8 cellular contexts compared by ENCODE assay signal in the genomic region with DNA sequence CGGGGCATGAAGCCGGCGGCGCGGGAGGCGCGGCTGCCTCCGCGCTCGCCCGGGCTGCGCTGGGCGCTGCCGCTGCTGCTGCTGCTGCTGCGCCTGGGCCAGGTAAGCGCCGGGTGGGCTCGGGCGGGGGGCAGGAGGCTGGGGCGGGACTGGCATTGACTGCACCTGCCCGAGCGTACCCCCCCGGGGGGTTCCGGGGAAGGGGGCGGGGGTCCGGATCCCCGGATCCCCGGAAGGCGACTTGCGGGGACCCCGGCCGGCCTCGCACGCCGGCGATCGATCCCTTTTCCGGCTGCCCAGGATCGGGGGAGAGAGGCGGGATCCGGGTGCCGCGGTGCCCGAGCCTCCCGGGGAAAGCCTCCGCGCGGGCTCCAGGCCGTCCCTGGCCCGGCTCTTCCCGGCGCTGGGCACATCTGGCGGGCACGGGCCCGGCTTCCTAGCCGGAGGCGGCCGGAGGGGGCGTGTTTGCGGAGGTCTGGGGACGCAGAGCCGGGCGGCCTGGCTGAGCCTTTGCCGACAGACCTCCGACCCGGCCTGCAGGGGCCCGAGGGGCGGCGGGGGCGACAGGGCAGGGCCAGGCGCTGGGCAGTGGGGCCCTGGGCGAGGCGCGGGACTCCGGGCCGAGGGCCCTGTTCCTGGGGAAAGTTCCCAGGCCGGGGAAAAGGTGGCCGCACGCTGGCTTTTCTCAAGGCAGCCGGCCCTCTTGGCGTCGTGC. TPM values are rescaled to one million over a fixed set of nuclear protein-coding genes. Genes with fewer than 3 reads are reported as not detected.
A peak's percentile ranks its signal among the peaks of the same experiment; 100 is the strongest.
DNase-seq lines count a peak whose midpoint lies in the region; ATAC-seq and TF ChIP-seq lines count a peak whose summit lies in the region.

No MANE protein-coding gene starts in this region.

- peak; percentile 57 for ATAC-seq in GM21447 (IDR thresholded peaks at IDR 0.05; ENCODE audit: unreplicated experiment)

- TF ChIP-seq EP300 in neural cell (conservative IDR thresholded peaks at IDR 0.05; ENCODE audit: poor library complexity, severe bottlenecking) = no peak

- peak; percentile 35 for DNase-seq in activated CD4-positive, alpha-beta memory T cell treated with anti-CD3 and anti-CD28 coated beads, Interleukin-2, amount 10 ng/mL, durations not matched to agents 7 days and 5 days
- DNase-seq in fibroblast of peridontal ligament (ENCODE audit: extremely low read depth) (peak; percentile 29), epidermal melanocyte (ENCODE audit: insufficient read length, low spot score) (no peak), NCI-H1694 treated with DMSO at 0.1 percent for 48 hours (lab: John Stamatoyannopoulos, UW) (no peak)

- no peak for TF ChIP-seq RAD21 in neural cell (conservative IDR thresholded peaks at IDR 0.05)

- peak overlapping the region; percentile 94 for H3K27ac Mint-ChIP-seq in activated CD4-positive, alpha-beta memory T cell treated with anti-CD3 and anti-CD28 coated beads, Interleukin-2, amount 10 ng/mL, durations not matched to agents 7 days and 5 days

- H3K4me1 ChIP-seq in HUES6 (ENCODE audit: control insufficient read depth, insufficient read depth, low read length) = peaks cover 23% of the 10 kb centered on the region

- H3K9me3 ChIP-seq in HUES6 (ENCODE audit: control insufficient read depth, insufficient read depth, low read depth, low read length) (no peaks in the 10 kb centered on the region), neural cell (ENCODE audit: low read length) (no peaks in the 10 kb centered on the region)

- H3K4me3 Mint-ChIP-seq in activated CD4-positive, alpha-beta memory T cell treated with anti-CD3 and anti-CD28 coated beads, Interleukin-2, amount 10 ng/mL, durations not matched to agents 7 days and 5 days = peak overlapping the region; percentile 99

- no peak overlapping the region for H2AFZ ChIP-seq in neural cell (ENCODE audit: low read depth, low read length)

- H3F3A ChIP-seq in neural cell (ENCODE audit: insufficient read depth, low read length, poor library complexity, severe bottlenecking) = no peaks in the 10 kb centered on the region

- no peaks in the 10 kb centered on the region for H3K9me2 ChIP-seq in neural cell (ENCODE audit: insufficient read depth, low read length)

- H3K27ac ChIP-seq in HUES6 (ENCODE audit: low read depth, low read length) (no peak overlapping the region), neural cell (ENCODE audit: low read length) (peak overlapping the region; percentile 31)

- POLR2A ChIA-PET in activated CD4-positive, alpha-beta memory T cell treated with anti-CD3 and anti-CD28 coated beads, Interleukin-2, amount 10 ng/mL, durations not matched to agents 7 days and 5 days (lab: Charles Lee) = interaction anchor here (1.1 to 3.8 kb wide), 8 partner anchors 20 to 127 kb away, joined by 4 to 57 read pairs (median 22); no protein-coding TSS in a partner anchor

- H3K27me3 ChIP-seq in HUES6 (ENCODE audit: control insufficient read depth, insufficient read depth, low read length) (peaks cover 2% of the 10 kb centered on the region; the same call in 1 of the 2 replicates), neural cell (ENCODE audit: insufficient read depth, low read depth, low read length) (no peaks in the 10 kb centered on the region)

- no peaks in the 10 kb centered on the region for H3K9me3 Mint-ChIP-seq in activated CD4-positive, alpha-beta memory T cell treated with anti-CD3 and anti-CD28 coated beads, Interleukin-2, amount 10 ng/mL, durations not matched to agents 7 days and 5 days

- H3K36me3 ChIP-seq in HUES6 (ENCODE audit: control insufficient read depth, insufficient read depth, low read length) (no peaks in the 10 kb centered on the region), neural cell (ENCODE audit: insufficient read depth, low read length) (no peaks in the 10 kb centered on the region)

- peak overlapping the region; percentile 72 for H3K4me3 ChIP-seq in GM08714 (ENCODE audit: low read length)
- H3K4me3 ChIP-seq in HUES6 (ENCODE audit: low read depth, low read length) = peak overlapping the region; percentile 68
- H3K4me3 ChIP-seq in neural cell (ENCODE audit: low read length) = peak overlapping the region; percentile 86

- H3K27me3 Mint-ChIP-seq in activated CD4-positive, alpha-beta memory T cell treated with anti-CD3 and anti-CD28 coated beads, Interleukin-2, amount 10 ng/mL, durations not matched to agents 7 days and 5 days = peaks cover 15% of the 10 kb centered on the region

- H3K79me2 ChIP-seq in neural cell (replicated peaks; ENCODE audit: insufficient read depth, low read length) = peaks cover 32% of the 10 kb centered on the region

- peak overlapping the region; percentile 46 for H3K4me2 ChIP-seq in neural cell (ENCODE audit: low read length)

- no peaks in the 10 kb centered on the region for H4K20me1 ChIP-seq in neural cell (ENCODE audit: insufficient read depth)

- CTCF ChIA-PET in activated CD4-positive, alpha-beta memory T cell treated with anti-CD3 and anti-CD28 coated beads, Interleukin-2, amount 10 ng/mL, durations not matched to agents 7 days and 5 days (lab: Charles Lee) = interaction anchor here (2.7 kb wide), 1 partner anchor 47 kb away, joined by 13 read pairs; no protein-coding TSS in a partner anchor

- peak; percentile 23 for TF ChIP-seq CTCF in neural cell (IDR thresholded peaks at IDR 0.05; ENCODE audit: poor library complexity, severe bottlenecking)

- H3K36me3 Mint-ChIP-seq in activated CD4-positive, alpha-beta memory T cell treated with anti-CD3 and anti-CD28 coated beads, Interleukin-2, amount 10 ng/mL, durations not matched to agents 7 days and 5 days (ENCODE audit: low read depth) = peaks cover 32% of the 10 kb centered on the region

- H3K9ac ChIP-seq in HUES6 (ENCODE audit: low read length) = peak overlapping the region; percentile 57
- peak overlapping the region; percentile 81 for H3K9ac ChIP-seq in neural cell (ENCODE audit: low read length)

- H3K4me1 Mint-ChIP-seq in activated CD4-positive, alpha-beta memory T cell treated with anti-CD3 and anti-CD28 coated beads, Interleukin-2, amount 10 ng/mL, durations not matched to agents 7 days and 5 days = peaks cover 29% of the 10 kb centered on the region

TF ChIP-seq in neural cell, 6 proteins besides CTCF, POLR2A, EP300 and RAD21:
- TF ChIP-seq, protein P1, sequence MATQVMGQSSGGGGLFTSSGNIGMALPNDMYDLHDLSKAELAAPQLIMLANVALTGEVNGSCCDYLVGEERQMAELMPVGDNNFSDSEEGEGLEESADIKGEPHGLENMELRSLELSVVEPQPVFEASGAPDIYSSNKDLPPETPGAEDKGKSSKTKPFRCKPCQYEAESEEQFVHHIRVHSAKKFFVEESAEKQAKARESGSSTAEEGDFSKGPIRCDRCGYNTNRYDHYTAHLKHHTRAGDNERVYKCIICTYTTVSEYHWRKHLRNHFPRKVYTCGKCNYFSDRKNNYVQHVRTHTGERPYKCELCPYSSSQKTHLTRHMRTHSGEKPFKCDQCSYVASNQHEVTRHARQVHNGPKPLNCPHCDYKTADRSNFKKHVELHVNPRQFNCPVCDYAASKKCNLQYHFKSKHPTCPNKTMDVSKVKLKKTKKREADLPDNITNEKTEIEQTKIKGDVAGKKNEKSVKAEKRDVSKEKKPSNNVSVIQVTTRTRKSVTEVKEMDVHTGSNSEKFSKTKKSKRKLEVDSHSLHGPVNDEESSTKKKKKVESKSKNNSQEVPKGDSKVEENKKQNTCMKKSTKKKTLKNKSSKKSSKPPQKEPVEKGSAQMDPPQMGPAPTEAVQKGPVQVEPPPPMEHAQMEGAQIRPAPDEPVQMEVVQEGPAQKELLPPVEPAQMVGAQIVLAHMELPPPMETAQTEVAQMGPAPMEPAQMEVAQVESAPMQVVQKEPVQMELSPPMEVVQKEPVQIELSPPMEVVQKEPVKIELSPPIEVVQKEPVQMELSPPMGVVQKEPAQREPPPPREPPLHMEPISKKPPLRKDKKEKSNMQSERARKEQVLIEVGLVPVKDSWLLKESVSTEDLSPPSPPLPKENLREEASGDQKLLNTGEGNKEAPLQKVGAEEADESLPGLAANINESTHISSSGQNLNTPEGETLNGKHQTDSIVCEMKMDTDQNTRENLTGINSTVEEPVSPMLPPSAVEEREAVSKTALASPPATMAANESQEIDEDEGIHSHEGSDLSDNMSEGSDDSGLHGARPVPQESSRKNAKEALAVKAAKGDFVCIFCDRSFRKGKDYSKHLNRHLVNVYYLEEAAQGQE (IDR thresholded peaks at IDR 0.05; ENCODE audit: borderline replicate concordance) = no peak
- TF ChIP-seq MXI1 (conservative IDR thresholded peaks at IDR 0.05; ENCODE audit: poor library complexity, severe bottlenecking) (no peak), TAF1 (IDR thresholded peaks at IDR 0.05; ENCODE audit: low read depth) (no peak), EZH2 (IDR thresholded peaks at IDR 0.05; ENCODE audit: borderline replicate concordance, insufficient read depth, low read length, poor library complexity, severe bottlenecking) (no peak), SMC3 (conservative IDR thresholded peaks at IDR 0.05; ENCODE audit: poor library complexity) (no peak), POLR2AphosphoS5 (IDR thresholded peaks at IDR 0.05) (no peak)

RNA-seq across cellular contexts. Expression of gene PTPRJ, which starts 0.7 kb away (rescaled TPM):
- total RNA-seq in activated CD4-positive, alpha-beta memory T cell treated with anti-CD3 and anti-CD28 coated beads, Interleukin-2, amount 10 ng/mL, durations not matched to agents 7 days and 5 days = 10 to 100 TPM; 83.0 to 89.1 TPM
- polyA plus RNA-seq in neural cell = 8.6 and 9.3 TPM in 2 replicates
- polyA minus RNA-seq in neural cell = 39.7 and 40.3 TPM in 2 replicates

Comparison
In these comparisons a context has a peak if more than half of its experiments do, and no peak if none do; other contexts are left out.
1. DNase-seq: peak in activated CD4-positive, alpha-beta memory T cell treated with anti-CD3 and anti-CD28 coated beads, Interleukin-2, amount 10 ng/mL, durations not matched to agents 7 days and 5 days (single experiment) and fibroblast of peridontal ligament (single experiment); none in epidermal melanocyte (single experiment) and NCI-H1694 treated with DMSO at 0.1 percent for 48 hours (single experiment).
2. Peak in every context shown above with its lines, with median percentiles within 50 percentile points of each other: H3K4me3 ChIP-seq.